In the genomic region with DNA sequence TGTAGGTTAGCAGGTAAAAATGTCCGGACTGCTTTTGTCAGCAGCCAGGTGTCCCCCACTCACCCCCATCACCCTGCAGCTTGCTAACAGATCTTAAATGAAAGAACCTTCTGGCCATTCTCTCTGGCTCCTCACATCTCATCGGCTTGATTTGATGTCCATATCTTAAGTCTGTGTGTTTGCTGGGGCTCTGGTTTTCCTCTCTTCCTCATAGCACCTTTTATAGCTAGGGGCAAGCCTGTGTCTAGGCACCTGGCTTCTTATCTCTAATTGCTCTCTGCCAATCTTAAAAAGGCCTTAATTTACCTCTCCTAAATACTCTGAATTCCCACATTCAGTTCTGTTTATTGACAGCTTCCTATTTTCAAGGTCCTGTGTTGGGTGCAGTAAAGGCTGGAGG, we compare ENCODE assay signal across 20 cellular contexts.
DNase-seq lines count a peak whose midpoint lies in the region; TF ChIP-seq lines count a peak whose summit lies in the region.
"Had no signal": no experiment of that assay in that cellular context is flagged by ENCODE, and none has a peak within 500 bp of the region (broad histone marks: within the 10 kb centered on the region; RNA-seq: fewer than 3 reads in every experiment).

No MANE protein-coding gene starts in this region.

- no peak overlapping the region for H2AFZ ChIP-seq in hepatocyte

- DNase-seq in BE2C (peak; percentile 28), SK-N-DZ (ENCODE audit: low spot score) (peak; percentile 85), hepatocyte (ENCODE audit: low spot score) (peak; percentile 13), neural crest cell (ENCODE audit: low read depth, low spot score) (no peak), NCI-H446 (lab: John Stamatoyannopoulos, UW) (no peak), DMS79 treated with DMSO at 0.1 percent for 48 hours (lab: John Stamatoyannopoulos, UW) (no peak), GM20000 (ENCODE audit: low spot score) (no peak)
- DNase-seq: CD4-positive, CD25-positive, alpha-beta regulatory T cell; Kasumi-1; NCI-H1092 treated with DMSO at 0.1 percent for 48 hours; NCI-H1436 treated with DMSO at 0.1 percent for 48 hours; NCI-H187 treated with DMSO at 0.1 percent for 48 hours; NCI-H345; NCI-H526; Right ventricle myocardium superior; RPMI8226 had no signal

- H3K9me3 ChIP-seq in BE2C (no peaks in the 10 kb centered on the region), hepatocyte (ENCODE audit: low read depth) (no peaks in the 10 kb centered on the region)
- H3K9me3 ChIP-seq: BLaER1, SJSA1 had no signal

- H3K4me1 ChIP-seq in BE2C, result peaks cover 38% of the 10 kb centered on the region
- H3K4me1 ChIP-seq in hepatocyte (ENCODE audit: insufficient read depth), result peaks cover 4% of the 10 kb centered on the region
- H3K4me1 ChIP-seq: SJSA1 had no signal

- no peaks in the 10 kb centered on the region for H3K9me2 ChIP-seq in hepatocyte (replicated peaks; ENCODE audit: insufficient read depth)

- H3K27ac Mint-ChIP-seq in neural crest cell (ENCODE audit: unreplicated experiment), result peak overlapping the region; percentile 19
- H3K27ac Mint-ChIP-seq: CD4-positive, CD25-positive, alpha-beta regulatory T cell had no signal

- H3K27me3 ChIP-seq in BE2C (no peaks in the 10 kb centered on the region), hepatocyte (no peaks in the 10 kb centered on the region)
- H3K27me3 ChIP-seq: BLaER1, SJSA1 had no signal

- H3K27me3 Mint-ChIP-seq in neural crest cell (ENCODE audit: low read depth), result no peaks in the 10 kb centered on the region
- H3K27me3 Mint-ChIP-seq: CD4-positive, CD25-positive, alpha-beta regulatory T cell had no signal

- H3K4me3 ChIP-seq in BE2C (ENCODE audit: low read depth, low read length), result no peak overlapping the region
- no peak overlapping the region for H3K4me3 ChIP-seq in hepatocyte
- H3K4me3 ChIP-seq: BLaER1, GM12878, K562, SJSA1 had no signal

- TF ChIP-seq CTCF in BE2C (IDR thresholded peaks at IDR 0.05; ENCODE audit: low read depth, low read length) (no peak), hepatocyte (IDR thresholded peaks at IDR 0.05; ENCODE audit: poor library complexity) (no peak), neural crest cell (conservative IDR thresholded peaks at IDR 0.05) (no peak), GM20000 (IDR thresholded peaks at IDR 0.05; ENCODE audit: extremely low read depth, missing control alignments) (no peak)

- no peaks in the 10 kb centered on the region for H3K36me3 Mint-ChIP-seq in neural crest cell (ENCODE audit: low read depth)
- H3K36me3 Mint-ChIP-seq: CD4-positive, CD25-positive, alpha-beta regulatory T cell had no signal

- H3K9me3 Mint-ChIP-seq in neural crest cell, result no peaks in the 10 kb centered on the region

- no peaks in the 10 kb centered on the region for H3K36me3 ChIP-seq in BE2C
- no peaks in the 10 kb centered on the region for H3K36me3 ChIP-seq in hepatocyte (replicated peaks; ENCODE audit: insufficient read depth, low read depth)
- H3K36me3 ChIP-seq: BLaER1, SJSA1 had no signal

- no peak overlapping the region for H3K4me3 Mint-ChIP-seq in neural crest cell
- H3K4me3 Mint-ChIP-seq: CD4-positive, CD25-positive, alpha-beta regulatory T cell had no signal

- H3K4me2 ChIP-seq in hepatocyte, result no peak overlapping the region
- H3K4me2 ChIP-seq: BLaER1 had no signal

- no peak overlapping the region for H3K27ac ChIP-seq in hepatocyte
- H3K27ac ChIP-seq: BLaER1, SJSA1 had no signal

- no peaks in the 10 kb centered on the region for H4K20me1 ChIP-seq in hepatocyte (ENCODE audit: insufficient read depth, poor library complexity, severe bottlenecking)
- H4K20me1 ChIP-seq: BLaER1 had no signal

- WGBS in hepatocyte (ENCODE audit: low lambda C conversion rate, missing lambda C conversion rate), result 28% methylated on average over 2 of the region's 2 CpGs

- H3K4me1 Mint-ChIP-seq in neural crest cell, result peaks cover 34% of the 10 kb centered on the region
- H3K4me1 Mint-ChIP-seq: CD4-positive, CD25-positive, alpha-beta regulatory T cell had no signal

- peaks cover 37% of the 10 kb centered on the region for H3K79me2 ChIP-seq in hepatocyte

Comparison
In these comparisons a context has a peak if more than half of its experiments do, and no peak if none do; other contexts are left out.
1. DNase-seq: peak in BE2C (single experiment), SK-N-DZ (single experiment) and hepatocyte (single experiment); none in neural crest cell (single experiment), NCI-H446 (0 of 2), DMS79 treated with DMSO at 0.1 percent for 48 hours (single experiment) and GM20000 (single experiment).